Comparison of ENCODE assay signal across 10 cellular contexts in genomic region chr11:65645710-65646109, GRCh38. TPM values are rescaled to one million over a fixed set of nuclear protein-coding genes. Genes with fewer than 3 reads are reported as not detected.
A peak's percentile ranks its signal among the peaks of the same experiment; 100 is the strongest.
DNase-seq lines count a peak whose midpoint lies in the region; ATAC-seq and TF ChIP-seq lines count a peak whose summit lies in the region.
"Had no signal": no experiment of that assay in that cellular context is flagged by ENCODE, and none has a peak within 500 bp of the region (broad histone marks: within the 10 kb centered on the region; RNA-seq: fewer than 3 reads in every experiment).

No MANE protein-coding gene starts in this region.

- H3K27me3 Mint-ChIP-seq in CD4-positive, alpha-beta T cell = no peaks in the 10 kb centered on the region
- H3K27me3 Mint-ChIP-seq in WTC11 (ENCODE audit: low read depth) (peaks cover 3% of the 10 kb centered on the region; the same call in 1 of the 2 replicates), memory B cell (no peaks in the 10 kb centered on the region)
- H3K27me3 Mint-ChIP-seq: activated naive CD8-positive, alpha-beta T cell treated with anti-CD3 and anti-CD28 coated beads, Interleukin-2, amount 10 ng/mL, durations not matched to agents 7 days and 5 days; effector memory CD8-positive, alpha-beta T cell had no signal

- intact Hi-C loops in CD4-positive, alpha-beta T cell (cut with DNase I, micrococcal nuclease) = no loop called here

- TF ChIP-seq CTCF in CD4-positive, alpha-beta T cell (IDR thresholded peaks at IDR 0.05) = no peak
- no peak for TF ChIP-seq CTCF in WTC11 (IDR thresholded peaks at IDR 0.05)

- no peaks in the 10 kb centered on the region for H3K9me3 Mint-ChIP-seq in CD4-positive, alpha-beta T cell
- H3K9me3 Mint-ChIP-seq in WTC11 (no peaks in the 10 kb centered on the region), memory B cell (no peaks in the 10 kb centered on the region)
- H3K9me3 Mint-ChIP-seq: activated naive CD8-positive, alpha-beta T cell treated with anti-CD3 and anti-CD28 coated beads, Interleukin-2, amount 10 ng/mL, durations not matched to agents 7 days and 5 days; effector memory CD8-positive, alpha-beta T cell had no signal

- H3K27ac Mint-ChIP-seq in CD4-positive, alpha-beta T cell = peak overlapping the region; percentile 62
- H3K27ac Mint-ChIP-seq in WTC11 (no peak overlapping the region), memory B cell (peak overlapping the region; percentile 78)
- H3K27ac Mint-ChIP-seq: activated naive CD8-positive, alpha-beta T cell treated with anti-CD3 and anti-CD28 coated beads, Interleukin-2, amount 10 ng/mL, durations not matched to agents 7 days and 5 days had no signal

- CTCF ChIA-PET in CD4-positive, alpha-beta T cell (lab: Charles Lee) = no interaction called here
- CTCF ChIA-PET in WTC11 (lab: Charles Lee) = interaction anchor here (0.6 to 2.4 kb wide), 4 partner anchors 8 to 105 kb away, joined by 3 to 36 read pairs (median 10); partner anchors contain the start of gene SIPA1

- peaks cover 27% of the 10 kb centered on the region for H3K4me1 Mint-ChIP-seq in CD4-positive, alpha-beta T cell (ENCODE audit: low read depth)
- H3K4me1 Mint-ChIP-seq in WTC11 = peaks cover 25% of the 10 kb centered on the region
- peaks cover 32% of the 10 kb centered on the region for H3K4me1 Mint-ChIP-seq in memory B cell

- POLR2A ChIA-PET in CD4-positive, alpha-beta T cell (lab: Charles Lee) = no interaction called here
- POLR2A ChIA-PET in WTC11 (lab: Charles Lee) = interaction anchor here (0.6 kb wide), 1 partner anchor 1088 kb away, joined by 3 read pairs; no protein-coding TSS in a partner anchor

- no peak for DNase-seq in CD4-positive, alpha-beta T cell
- peak; percentile 10 for DNase-seq in WTC11 (ENCODE audit: low spot score)
- no peak for DNase-seq in memory B cell (ENCODE audit: low spot score in 2 of 2)
- no peak for DNase-seq in NCI-H510A (lab: John Stamatoyannopoulos, UW)
- DNase-seq in occipital lobe (lab: John Stamatoyannopoulos, UW) = no peak
- DNase-seq: activated naive CD8-positive, alpha-beta T cell treated with anti-CD3 and anti-CD28 coated beads, Interleukin-2, amount 10 ng/mL, durations not matched to agents 7 days and 5 days; effector memory CD8-positive, alpha-beta T cell; GDM1; stimulated activated CD4-positive, alpha-beta T cell treated with anti-CD3 and anti-CD28 coated beads, Interleukin-12 subunit alpha, Interleukin-12 subunit beta, amount 100 ng/mL, for 4 hours had no signal

- peaks cover 75% of the 10 kb centered on the region for H3K36me3 Mint-ChIP-seq in CD4-positive, alpha-beta T cell (ENCODE audit: low read depth)
- H3K36me3 Mint-ChIP-seq in WTC11 (no peaks in the 10 kb centered on the region), memory B cell (peaks cover 24% of the 10 kb centered on the region)

- peak overlapping the region; percentile 16 for H3K27ac ChIP-seq in CD4-positive, alpha-beta T cell (ENCODE audit: low read depth, low read length)

- no peak overlapping the region for H3K4me3 Mint-ChIP-seq in CD4-positive, alpha-beta T cell
- H3K4me3 Mint-ChIP-seq in WTC11 (no peak overlapping the region), memory B cell (no peak overlapping the region)
- H3K4me3 Mint-ChIP-seq: activated naive CD8-positive, alpha-beta T cell treated with anti-CD3 and anti-CD28 coated beads, Interleukin-2, amount 10 ng/mL, durations not matched to agents 7 days and 5 days; effector memory CD8-positive, alpha-beta T cell had no signal

- H3K9me3 ChIP-seq in CD4-positive, alpha-beta T cell (ENCODE audit: control insufficient read depth, low read length) = no peaks in the 10 kb centered on the region

- no peak for ATAC-seq in CD4-positive, alpha-beta T cell (ENCODE audit: poor library complexity)
- no peak for ATAC-seq in WTC11
- no peak for ATAC-seq in memory B cell (ENCODE audit: low read depth)
- ATAC-seq in GM19023 (IDR thresholded peaks at IDR 0.05; ENCODE audit: unreplicated experiment) = no peak
- ATAC-seq: effector memory CD8-positive, alpha-beta T cell had no signal

- no peaks in the 10 kb centered on the region for H3K27me3 ChIP-seq in CD4-positive, alpha-beta T cell (ENCODE audit: control insufficient read depth, insufficient read depth, low read length)

TF ChIP-seq in WTC11, 78 proteins besides CTCF, POLR2A, EP300 and RAD21:
- TF ChIP-seq, protein P1, sequence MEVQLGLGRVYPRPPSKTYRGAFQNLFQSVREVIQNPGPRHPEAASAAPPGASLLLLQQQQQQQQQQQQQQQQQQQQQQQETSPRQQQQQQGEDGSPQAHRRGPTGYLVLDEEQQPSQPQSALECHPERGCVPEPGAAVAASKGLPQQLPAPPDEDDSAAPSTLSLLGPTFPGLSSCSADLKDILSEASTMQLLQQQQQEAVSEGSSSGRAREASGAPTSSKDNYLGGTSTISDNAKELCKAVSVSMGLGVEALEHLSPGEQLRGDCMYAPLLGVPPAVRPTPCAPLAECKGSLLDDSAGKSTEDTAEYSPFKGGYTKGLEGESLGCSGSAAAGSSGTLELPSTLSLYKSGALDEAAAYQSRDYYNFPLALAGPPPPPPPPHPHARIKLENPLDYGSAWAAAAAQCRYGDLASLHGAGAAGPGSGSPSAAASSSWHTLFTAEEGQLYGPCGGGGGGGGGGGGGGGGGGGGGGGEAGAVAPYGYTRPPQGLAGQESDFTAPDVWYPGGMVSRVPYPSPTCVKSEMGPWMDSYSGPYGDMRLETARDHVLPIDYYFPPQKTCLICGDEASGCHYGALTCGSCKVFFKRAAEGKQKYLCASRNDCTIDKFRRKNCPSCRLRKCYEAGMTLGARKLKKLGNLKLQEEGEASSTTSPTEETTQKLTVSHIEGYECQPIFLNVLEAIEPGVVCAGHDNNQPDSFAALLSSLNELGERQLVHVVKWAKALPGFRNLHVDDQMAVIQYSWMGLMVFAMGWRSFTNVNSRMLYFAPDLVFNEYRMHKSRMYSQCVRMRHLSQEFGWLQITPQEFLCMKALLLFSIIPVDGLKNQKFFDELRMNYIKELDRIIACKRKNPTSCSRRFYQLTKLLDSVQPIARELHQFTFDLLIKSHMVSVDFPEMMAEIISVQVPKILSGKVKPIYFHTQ (CRISPR knock-in tag; IDR thresholded peaks at IDR 0.05) = no peak
- TF ChIP-seq, protein P2, sequence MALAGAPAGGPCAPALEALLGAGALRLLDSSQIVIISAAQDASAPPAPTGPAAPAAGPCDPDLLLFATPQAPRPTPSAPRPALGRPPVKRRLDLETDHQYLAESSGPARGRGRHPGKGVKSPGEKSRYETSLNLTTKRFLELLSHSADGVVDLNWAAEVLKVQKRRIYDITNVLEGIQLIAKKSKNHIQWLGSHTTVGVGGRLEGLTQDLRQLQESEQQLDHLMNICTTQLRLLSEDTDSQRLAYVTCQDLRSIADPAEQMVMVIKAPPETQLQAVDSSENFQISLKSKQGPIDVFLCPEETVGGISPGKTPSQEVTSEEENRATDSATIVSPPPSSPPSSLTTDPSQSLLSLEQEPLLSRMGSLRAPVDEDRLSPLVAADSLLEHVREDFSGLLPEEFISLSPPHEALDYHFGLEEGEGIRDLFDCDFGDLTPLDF (CRISPR knock-in tag; IDR thresholded peaks at IDR 0.05) = no peak
- TF ChIP-seq AFF4 (CRISPR knock-in tag; IDR thresholded peaks at IDR 0.05; ENCODE audit: borderline replicate concordance) = no peak
- TF ChIP-seq, protein P3, sequence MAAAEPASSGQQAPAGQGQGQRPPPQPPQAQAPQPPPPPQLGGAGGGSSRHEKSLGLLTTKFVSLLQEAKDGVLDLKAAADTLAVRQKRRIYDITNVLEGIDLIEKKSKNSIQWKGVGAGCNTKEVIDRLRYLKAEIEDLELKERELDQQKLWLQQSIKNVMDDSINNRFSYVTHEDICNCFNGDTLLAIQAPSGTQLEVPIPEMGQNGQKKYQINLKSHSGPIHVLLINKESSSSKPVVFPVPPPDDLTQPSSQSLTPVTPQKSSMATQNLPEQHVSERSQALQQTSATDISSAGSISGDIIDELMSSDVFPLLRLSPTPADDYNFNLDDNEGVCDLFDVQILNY (CRISPR knock-in tag; IDR thresholded peaks at IDR 0.05) = no peak
- TF ChIP-seq EMX1 (CRISPR knock-in tag; IDR thresholded peaks at IDR 0.05) = no peak

RNA-seq across cellular contexts. Expression of gene SIPA1, which starts 7.8 kb away (rescaled TPM):
- 100 to 1,000 TPM; 272 to 298 TPM for total RNA-seq in CD4-positive, alpha-beta T cell
- total RNA-seq in WTC11 (2021) (63.3 to 71.7 TPM (median 65.4 TPM) in 3 replicates), occipital lobe (3.7 TPM)

RNA-seq across cellular contexts. Expression of gene RELA, which starts 17.0 kb away (rescaled TPM):
- 100 to 1,000 TPM; 379 to 382 TPM for total RNA-seq in CD4-positive, alpha-beta T cell
- total RNA-seq in WTC11 (2021) (26.3 to 35.1 TPM (median 29.0 TPM) in 3 replicates), occipital lobe (12.6 TPM)

RNA-seq across cellular contexts. Expression of gene PCNX3, which starts 30.1 kb away (rescaled TPM):
- total RNA-seq in CD4-positive, alpha-beta T cell = 10 to 100 TPM; 37.3 to 40.5 TPM
- total RNA-seq in WTC11 (2021) (44.6 to 51.6 TPM (median 45.8 TPM) in 3 replicates), occipital lobe (7.0 TPM)

RNA-seq across cellular contexts. Expression of gene MAP3K11, which starts 31.7 kb away (rescaled TPM):
- 10 to 100 TPM; 45.2 to 45.8 TPM for total RNA-seq in CD4-positive, alpha-beta T cell
- total RNA-seq in WTC11 (2021) = 46.1 to 56.1 TPM (median 52.8 TPM) in 3 replicates
- 9.0 TPM for total RNA-seq in occipital lobe

RNA-seq across cellular contexts. Expression of gene KCNK7, which starts 50.1 kb away (rescaled TPM):
- 1 to 10 TPM; 4.9 to 5.0 TPM for total RNA-seq in CD4-positive, alpha-beta T cell
- total RNA-seq in WTC11 (2021) (1.4 to 2.1 TPM (median 2.0 TPM) in 3 replicates), occipital lobe (0.31 TPM)

Comparison
In these comparisons a context has a peak if more than half of its experiments do, and no peak if none do; other contexts are left out.
1. RNA of gene SIPA1, which starts 7.8 kb away (total RNA-seq): 272 to 298 TPM in CD4-positive, alpha-beta T cell and 63.3 to 71.7 TPM in WTC11; 3.7 TPM in occipital lobe (single experiment); every median in the first group is over 10 times any median in the second.
2. RNA of gene RELA, which starts 17.0 kb away (total RNA-seq): 379 to 382 TPM in CD4-positive, alpha-beta T cell; 26.3 to 35.1 TPM in WTC11 and 12.6 TPM in occipital lobe (single experiment); every median in the first group is over 10 times any median in the second.